27 cellular contexts compared by ENCODE assay signal in genomic region chrX:71828086-71828485, GRCh38.
"Had no signal": no experiment of that assay in that cellular context is flagged by ENCODE, and none has a peak within 500 bp of the region (broad histone marks: within the 10 kb centered on the region; RNA-seq: fewer than 3 reads in every experiment).

No MANE protein-coding gene starts in this region.

- H3K4me3 ChIP-seq: ovary, psoas muscle, right lobe of liver, sigmoid colon, suprapubic skin, testis, tibial artery, transverse colon, upper lobe of right lung, uterus had no signal

- H2AFZ ChIP-seq: parathyroid adenoma had no signal

- H3K36me3 ChIP-seq: ovary, right lobe of liver, sigmoid colon, suprapubic skin, tibial artery, transverse colon, upper lobe of right lung, uterus had no signal

- H3K4me1 ChIP-seq: parathyroid adenoma, psoas muscle, right lobe of liver, sigmoid colon, suprapubic skin, testis, tibial artery, transverse colon, upper lobe of right lung, uterus had no signal

- H3K27me3 ChIP-seq: ovary, right lobe of liver, sigmoid colon, suprapubic skin, testis, tibial artery, transverse colon, upper lobe of right lung, uterus had no signal

- H3K9ac ChIP-seq: parathyroid adenoma had no signal

- H3K79me2 ChIP-seq: parathyroid adenoma had no signal

- DNase-seq: naive B cell; naive thymus-derived CD8-positive, alpha-beta T cell; nephron progenitor cell; occipital lobe; ovary; posterior cingulate gyrus; psoas muscle; right cardiac atrium; right lobe of liver; sigmoid colon; small intestine; stimulated activated CD4-positive, alpha-beta T cell treated with anti-CD3 and anti-CD28 coated beads, Interleukin-12 subunit alpha, Interleukin-12 subunit beta, amount 100 ng/mL, for 4 hours; stimulated activated CD4-positive, alpha-beta T cell treated with anti-CD3 and anti-CD28 coated beads, Interleukin-1b, Interleukin-23, amount 100 ng/mL, for 48 hours; stimulated activated CD4-positive, alpha-beta T cell treated with anti-CD3 and anti-CD28 coated beads, Interleukin-4, amount 100 ng/mL, for 1 hour; stimulated activated CD4-positive, alpha-beta T cell treated with anti-CD3 and anti-CD28 coated beads, Interleukin-4, amount 100 ng/mL, for 4 hours; stimulated activated CD8-positive, alpha-beta memory T cell treated with anti-CD3 and anti-CD28 coated beads, Interleukin-4, amount 100 ng/mL, for 48 hours; stimulated activated naive CD4-positive, alpha-beta T cell; stimulated activated naive CD8-positive, alpha-beta T cell treated with anti-CD3 and anti-CD28 coated beads, Interleukin-15, amount 100 ng/mL, for 72 hours; stimulated activated naive CD8-positive, alpha-beta T cell treated with anti-CD3 and anti-CD28 coated beads, Interleukin-15, Interleukin-2, amounts not matched to agents 100 U/mL and 50 U/mL, for 24 hours; substantia nigra; testis; tibial artery; transverse colon; upper lobe of right lung; uterus had no signal

- H3K27ac ChIP-seq: ovary, parathyroid adenoma, psoas muscle, right lobe of liver, sigmoid colon, suprapubic skin, testis, tibial artery, transverse colon, upper lobe of right lung, uterus had no signal

- H3K9me3 ChIP-seq: ovary, psoas muscle, right lobe of liver, sigmoid colon, suprapubic skin, testis, transverse colon, upper lobe of right lung, uterus had no signal
